In genomic region chr3:185781759-185782158, GRCh38 we compare ENCODE assay signal across 17 cellular contexts. TPM values are rescaled to one million over a fixed set of nuclear protein-coding genes. Genes with fewer than 3 reads are reported as not detected.
A peak's percentile ranks its signal among the peaks of the same experiment; 100 is the strongest.
DNase-seq lines count a peak whose midpoint lies in the region; TF ChIP-seq lines count a peak whose summit lies in the region.
"Had no signal": no experiment of that assay in that cellular context is flagged by ENCODE, and none has a peak within 500 bp of the region (broad histone marks: within the 10 kb centered on the region; RNA-seq: fewer than 3 reads in every experiment).

No MANE protein-coding gene starts in this region.

- no peak overlapping the region for H3K4me3 ChIP-seq in AG04450 (ENCODE audit: low read depth, low read length)
- no peak overlapping the region for H3K4me3 ChIP-seq in HEK293 (ENCODE audit: low read depth, low read length)
- no peak overlapping the region for H3K4me3 ChIP-seq in adipocyte (ENCODE audit: low read length)
- no peak overlapping the region for H3K4me3 ChIP-seq in fibroblast of the aortic adventitia (ENCODE audit: low read depth, low read length)
- no peak overlapping the region for H3K4me3 ChIP-seq in thyroid gland (replicated peaks in 1 of 3)
- H3K4me3 ChIP-seq: adrenal gland, mucosa of descending colon had no signal

- CTCF ChIA-PET in AG04450 (lab: Charles Lee), result interaction anchor here (0.7 to 5.8 kb wide), 2 partner anchors 8 to 14 kb away, joined by 3 to 70 read pairs; no protein-coding TSS in a partner anchor
- CTCF ChIA-PET in HEK293 (lab: Yijun Ruan, JAX), result no interaction called here

- DNase-seq in AG04450 (ENCODE audit: low read depth, low spot score) (peak; percentile 51), adipocyte (ENCODE audit: low read depth) (peak; percentile 62), fibroblast of the aortic adventitia (ENCODE audit: low read depth) (peak; percentile 69), thyroid gland (no peak), NCI-H2029 (lab: John Stamatoyannopoulos, UW) (no peak)
- DNase-seq in effector CD4-positive, alpha-beta T cell, result no peak
- DNase-seq in activated CD4-positive, alpha-beta T cell treated with anti-CD3 and anti-CD28 coated beads, Interleukin-2, amount 50 U/mL, for 4 hours, result no peak
- DNase-seq: activated CD4-positive, alpha-beta T cell treated with anti-CD3 and anti-CD28 coated beads, Interleukin-2, amount 10 ng/mL, durations not matched to agents 24 days and 14 days; activated T-cell treated with anti-CD3 and anti-CD28 coated beads, Interleukin-2, amount 50 U/mL, for 4 hours; adrenal gland; dermis blood vessel endothelial cell; DND-41; kidney; mucosa of descending colon; NCI-H524 treated with DMSO at 0.1 percent for 48 hours had no signal

- intact Hi-C loops in thyroid gland (cut with DNase I), result no loop called here

- peaks cover 0 to 4% of the 10 kb centered on the region in 2 experiments; a peak in 1 of 3 replicates for H3K36me3 ChIP-seq in HEK293 (ENCODE audit: control insufficient read depth in 2 of 2, insufficient read depth in 1 of 2, low read length in 2 of 2)
- H3K36me3 ChIP-seq in adipocyte (ENCODE audit: control insufficient read depth, insufficient read depth, low read length, severe bottlenecking), result peaks cover 8% of the 10 kb centered on the region
- H3K36me3 ChIP-seq in thyroid gland, result no peaks in the 10 kb centered on the region
- H3K36me3 ChIP-seq: adrenal gland had no signal

- POLR2A ChIA-PET in AG04450 (lab: Yijun Ruan, JAX), result interaction anchor here (0.6 kb wide), 1 partner anchor 42 kb away, joined by 3 read pairs; no protein-coding TSS in a partner anchor
- POLR2A ChIA-PET in HEK293 (lab: Yijun Ruan, JAX), result no interaction called here

- 79 to 83% methylated on average over 3 of the region's 3 CpGs for WGBS in thyroid gland, 2 donors

- H3K4me1 ChIP-seq in HEK293 (ENCODE audit: control insufficient read depth, insufficient read depth, low read length), result peaks cover 3% of the 10 kb centered on the region; the same call in 1 of the 2 replicates
- peaks cover 24% of the 10 kb centered on the region for H3K4me1 ChIP-seq in adipocyte (ENCODE audit: control insufficient read depth, insufficient read depth, low read length)
- H3K4me1 ChIP-seq in thyroid gland, result no peaks in the 10 kb centered on the region

- no peaks in the 10 kb centered on the region for H3K9me3 ChIP-seq in AG04450 (ENCODE audit: control insufficient read depth, insufficient read depth, low read length)
- no peaks in the 10 kb centered on the region for H3K9me3 ChIP-seq in HEK293 (ENCODE audit: control insufficient read depth, insufficient read depth, low read depth, low read length)
- no peaks in the 10 kb centered on the region for H3K9me3 ChIP-seq in adipocyte (ENCODE audit: control insufficient read depth, low read length)
- no peaks in the 10 kb centered on the region for H3K9me3 ChIP-seq in thyroid gland
- H3K9me3 ChIP-seq: adrenal gland, mucosa of descending colon had no signal

- H3K9ac ChIP-seq in adipocyte (ENCODE audit: low read length), result no peak overlapping the region

- no peak overlapping the region for H3K27ac ChIP-seq in AG04450 (ENCODE audit: low read depth, low read length)
- no peak overlapping the region for H3K27ac ChIP-seq in HEK293 (ENCODE audit: extremely low read depth, low read depth, low read length)
- H3K27ac ChIP-seq in thyroid gland, result no peak overlapping the region
- H3K27ac ChIP-seq: adrenal gland had no signal

- TF ChIP-seq CTCF in AG04450 (IDR thresholded peaks at IDR 0.05; ENCODE audit: low read depth, low read length) (no peak), HEK293 (tag by site-specific recombination; IDR thresholded peaks at IDR 0.05) (no peak), fibroblast of the aortic adventitia (IDR thresholded peaks at IDR 0.05; ENCODE audit: insufficient read depth, low read length) (no peak), thyroid gland (IDR thresholded peaks at IDR 0.05) (no peak)

- H3K27me3 ChIP-seq in AG04450 (ENCODE audit: control insufficient read depth, insufficient read depth, low read length) (no peaks in the 10 kb centered on the region), adipocyte (replicated peaks; ENCODE audit: control insufficient read depth, insufficient read depth, low read length) (no peaks in the 10 kb centered on the region), thyroid gland (no peaks in the 10 kb centered on the region)
- H3K27me3 ChIP-seq: adrenal gland had no signal

- no peak for TF ChIP-seq POLR2A in thyroid gland (IDR thresholded peaks at IDR 0.05)

TF ChIP-seq in HEK293, 187 proteins besides CTCF, POLR2A, EP300 and RAD21:
- TF ChIP-seq ZSCAN4 (tag by site-specific recombination; IDR thresholded peaks at IDR 0.05) (no peak), BCL6B (tag by site-specific recombination; IDR thresholded peaks at IDR 0.05) (0 out of 2 replicates have a peak, but pooled peaks have one; percentile 30)

RNA-seq across cellular contexts. Expression of gene IGF2BP2, which starts 43.1 kb away (rescaled TPM):
- polyA plus RNA-seq in AG04450 (2011; rRNA removed), result 9.9 and 25.2 TPM in 2 replicates
- 29.1 and 40.9 TPM in 2 replicates for polyA minus RNA-seq in AG04450 (2011; rRNA and poly(A)+ RNA removed)
- 40.1 and 99.3 TPM in 2 replicates for total RNA-seq in fibroblast of the aortic adventitia (ENCODE audit: low replicate concordance)
- total RNA-seq in thyroid gland, result 10 to 100 TPM; 12.4 to 45.7 (median 15.9) TPM
- total RNA-seq: T-helper 2 cell treated with Interferon-gamma antibody and Interleukin-4, amounts not matched to agents 100 ng/mL and 5 ng/mL, for 36 hours had no signal

Comparison
In these comparisons a context has a peak if more than half of its experiments do, and no peak if none do; other contexts are left out.
1. DNase-seq: peak in AG04450 (single experiment), adipocyte (single experiment) and fibroblast of the aortic adventitia (single experiment); none in thyroid gland (0 of 2), NCI-H2029 (single experiment), effector CD4-positive, alpha-beta T cell (single experiment) and activated CD4-positive, alpha-beta T cell treated with anti-CD3 and anti-CD28 coated beads, Interleukin-2, amount 50 U/mL, for 4 hours (0 of 2).